In the genomic region with DNA sequence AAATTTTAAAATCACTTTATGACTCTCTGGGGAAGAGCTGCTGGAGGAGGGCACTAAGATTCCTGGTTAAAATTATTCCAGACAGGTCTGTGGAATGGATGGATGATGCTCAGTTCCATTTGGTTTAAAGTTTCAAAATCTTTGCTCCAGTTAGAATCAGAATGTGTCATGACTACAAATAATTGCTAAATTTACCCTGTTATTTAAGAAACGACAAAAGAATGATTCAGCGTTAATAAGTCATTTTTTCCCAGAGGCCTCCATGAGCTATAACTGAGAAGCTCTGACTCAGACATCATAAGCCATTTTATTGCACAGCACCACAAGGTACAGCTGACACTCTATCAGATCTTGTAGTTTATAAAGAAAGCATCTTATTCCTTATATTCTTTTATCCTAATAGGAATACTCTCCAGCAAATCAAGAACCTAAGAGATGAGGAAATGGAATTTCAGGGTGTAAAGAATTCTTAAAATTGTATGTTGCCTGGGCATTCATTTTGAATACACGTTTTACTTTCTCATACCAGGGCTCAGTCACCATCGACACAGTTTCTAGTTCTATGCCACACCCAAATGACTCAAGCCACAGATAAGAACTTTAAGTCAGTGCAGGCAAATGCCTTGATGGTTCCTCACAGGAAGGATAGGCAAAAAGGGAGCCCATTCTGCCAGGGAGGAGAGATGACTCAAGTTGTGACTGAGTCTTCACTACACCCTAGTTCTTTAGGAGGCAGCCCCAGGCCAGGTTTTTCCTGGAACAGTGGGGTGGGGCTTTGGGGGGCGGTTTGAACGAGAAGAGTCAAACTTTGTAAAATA, we compare ENCODE assay signal across 12 cellular contexts.
A peak's percentile ranks its signal among the peaks of the same experiment; 100 is the strongest.
DNase-seq lines count a peak whose midpoint lies in the region; ATAC-seq and TF ChIP-seq lines count a peak whose summit lies in the region.
"Had no signal": no experiment of that assay in that cellular context is flagged by ENCODE, and none has a peak within 500 bp of the region (broad histone marks: within the 10 kb centered on the region; RNA-seq: fewer than 3 reads in every experiment).

No MANE protein-coding gene starts in this region.

- POLR2A ChIA-PET in activated CD8-positive, alpha-beta T cell treated with anti-CD3 and anti-CD28 coated beads, Interleukin-2, amount 10 ng/mL, durations not matched to agents 7 days and 5 days (lab: Charles Lee): no interaction called here

- H3K4me1 Mint-ChIP-seq in mesothelial cell of epicardium: peaks cover 17% of the 10 kb centered on the region
- no peaks in the 10 kb centered on the region for H3K4me1 Mint-ChIP-seq in activated CD8-positive, alpha-beta T cell treated with anti-CD3 and anti-CD28 coated beads, Interleukin-2, amount 10 ng/mL, durations not matched to agents 7 days and 5 days (ENCODE audit: low read depth)
- H3K4me1 Mint-ChIP-seq: activated CD4-positive, alpha-beta memory T cell treated with anti-CD3 and anti-CD28 coated beads, Interleukin-2, amount 10 ng/mL, durations not matched to agents 7 days and 5 days had no signal

- H3K4me3 ChIP-seq in AG09309 (ENCODE audit: control insufficient read depth, low read depth, low read length) (no peak overlapping the region), coronary artery (peak overlapping the region; percentile 10)

- H3K36me3 Mint-ChIP-seq in mesothelial cell of epicardium: no peaks in the 10 kb centered on the region
- H3K36me3 Mint-ChIP-seq in activated CD8-positive, alpha-beta T cell treated with anti-CD3 and anti-CD28 coated beads, Interleukin-2, amount 10 ng/mL, durations not matched to agents 7 days and 5 days (ENCODE audit: low read depth): no peaks in the 10 kb centered on the region

- peak overlapping the region; percentile 43 to 77 for H3K27ac ChIP-seq in coronary artery

- H3K4me3 Mint-ChIP-seq in mesothelial cell of epicardium: no peak overlapping the region
- no peak overlapping the region for H3K4me3 Mint-ChIP-seq in activated CD8-positive, alpha-beta T cell treated with anti-CD3 and anti-CD28 coated beads, Interleukin-2, amount 10 ng/mL, durations not matched to agents 7 days and 5 days
- H3K4me3 Mint-ChIP-seq: activated CD4-positive, alpha-beta memory T cell treated with anti-CD3 and anti-CD28 coated beads, Interleukin-2, amount 10 ng/mL, durations not matched to agents 7 days and 5 days had no signal

- no peak for ATAC-seq in GM21528 (IDR thresholded peaks at IDR 0.05; ENCODE audit: low FRiP score, unreplicated experiment)
- ATAC-seq in activated CD8-positive, alpha-beta T cell treated with anti-CD3 and anti-CD28 coated beads, Interleukin-2, amount 10 ng/mL, durations not matched to agents 7 days and 5 days: no peak

- H3K27ac Mint-ChIP-seq in mesothelial cell of epicardium: peak overlapping the region; percentile 51
- no peak overlapping the region for H3K27ac Mint-ChIP-seq in activated CD8-positive, alpha-beta T cell treated with anti-CD3 and anti-CD28 coated beads, Interleukin-2, amount 10 ng/mL, durations not matched to agents 7 days and 5 days
- H3K27ac Mint-ChIP-seq: activated CD4-positive, alpha-beta memory T cell treated with anti-CD3 and anti-CD28 coated beads, Interleukin-2, amount 10 ng/mL, durations not matched to agents 7 days and 5 days had no signal

- CTCF ChIA-PET in activated CD8-positive, alpha-beta T cell treated with anti-CD3 and anti-CD28 coated beads, Interleukin-2, amount 10 ng/mL, durations not matched to agents 7 days and 5 days (lab: Charles Lee): no interaction called here

- H3K9me3 Mint-ChIP-seq in mesothelial cell of epicardium: peaks cover 2% of the 10 kb centered on the region
- peaks cover 7% of the 10 kb centered on the region for H3K9me3 Mint-ChIP-seq in activated CD8-positive, alpha-beta T cell treated with anti-CD3 and anti-CD28 coated beads, Interleukin-2, amount 10 ng/mL, durations not matched to agents 7 days and 5 days (ENCODE audit: insufficient read depth)

- no peak for TF ChIP-seq CTCF in AG09309 (IDR thresholded peaks at IDR 0.05; ENCODE audit: control insufficient read depth, insufficient read depth, low read depth, low read length, missing control alignments)
- TF ChIP-seq CTCF in coronary artery (IDR thresholded peaks at IDR 0.05): no peak
- no peak for TF ChIP-seq CTCF in mesothelial cell of epicardium (IDR thresholded peaks at IDR 0.05; ENCODE audit: unreplicated experiment)

- no peaks in the 10 kb centered on the region for H3K27me3 Mint-ChIP-seq in mesothelial cell of epicardium (ENCODE audit: low read depth)
- H3K27me3 Mint-ChIP-seq in activated CD8-positive, alpha-beta T cell treated with anti-CD3 and anti-CD28 coated beads, Interleukin-2, amount 10 ng/mL, durations not matched to agents 7 days and 5 days (ENCODE audit: low read depth): no peaks in the 10 kb centered on the region
- H3K27me3 Mint-ChIP-seq: activated CD4-positive, alpha-beta memory T cell treated with anti-CD3 and anti-CD28 coated beads, Interleukin-2, amount 10 ng/mL, durations not matched to agents 7 days and 5 days had no signal

- DNase-seq in AG09309 (ENCODE audit: low read depth) (peak; percentile 92), NCI-H226 (peak; percentile 100), coronary artery (ENCODE audit: low spot score) (peak; percentile 77), mesothelial cell of epicardium (ENCODE audit: low spot score in 2 of 2, unreplicated experiment in 2 of 2) (no peak), cerebellum (ENCODE audit: low spot score) (no peak)
- no peak for DNase-seq in activated naive CD4-positive, alpha-beta T cell (lab: John Stamatoyannopoulos, UW)
- DNase-seq in activated CD8-positive, alpha-beta T cell treated with anti-CD3 and anti-CD28 coated beads, Interleukin-2, amount 10 ng/mL, durations not matched to agents 7 days and 5 days: no peak
- DNase-seq: activated CD4-positive, alpha-beta memory T cell treated with anti-CD3 and anti-CD28 coated beads, Interleukin-2, amount 10 ng/mL, durations not matched to agents 7 days and 5 days; COR-L47; effector CD4-positive, alpha-beta T cell; NCI-H510A had no signal

Comparison
In these comparisons a context has a peak if more than half of its experiments do, and no peak if none do; other contexts are left out.
1. DNase-seq: peak in AG09309 (single experiment), NCI-H226 (single experiment) and coronary artery (single experiment); none in mesothelial cell of epicardium (0 of 2), activated naive CD4-positive, alpha-beta T cell (0 of 4), cerebellum (single experiment) and activated CD8-positive, alpha-beta T cell treated with anti-CD3 and anti-CD28 coated beads, Interleukin-2, amount 10 ng/mL, durations not matched to agents 7 days and 5 days (single experiment).